In the genomic region with DNA sequence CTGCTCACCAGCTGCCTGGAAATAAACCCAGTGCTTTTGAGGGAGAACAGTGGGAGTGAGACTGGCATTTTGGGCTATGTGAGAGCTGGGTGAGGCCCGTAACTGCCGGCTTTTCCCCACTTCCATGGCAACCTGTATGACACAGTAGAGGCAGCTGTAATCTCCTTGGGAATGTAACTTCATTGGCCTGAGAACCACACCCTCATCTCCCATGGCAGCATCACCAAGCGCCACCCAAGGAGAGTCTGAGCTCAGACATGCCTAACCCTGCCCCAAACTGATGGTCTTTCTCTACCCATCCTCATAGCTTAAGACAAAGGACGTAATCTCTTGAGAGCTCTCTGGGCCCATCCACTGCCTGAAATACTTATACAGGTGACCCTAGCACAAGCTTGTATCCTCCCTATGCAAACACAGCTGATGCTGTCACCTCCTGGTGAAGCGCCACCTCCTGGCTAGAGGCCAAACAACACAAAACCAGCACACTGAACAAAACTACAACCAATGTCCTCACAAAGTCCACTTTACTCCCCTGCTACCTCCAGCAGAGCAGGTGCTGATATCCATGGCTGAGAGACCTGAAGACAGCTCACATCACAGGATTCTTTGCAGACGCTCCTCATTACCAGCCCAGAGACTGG, we compare ENCODE assay signal across 7 cellular contexts.
DNase-seq lines count a peak whose midpoint lies in the region; ATAC-seq, FAIRE-seq and TF ChIP-seq lines count a peak whose summit lies in the region.

No MANE protein-coding gene starts in this region.

- H3K4me1 ChIP-seq in mesendoderm (ENCODE audit: control insufficient read depth, low read depth, low read length): no peaks in the 10 kb centered on the region

- peak; percentile 48 for TF ChIP-seq CTCF in VCaP (conservative IDR thresholded peaks at IDR 0.05)

- peak; percentile 81 for FAIRE-seq in GM12891 (lab: Jason Lieb, UNC)

- H2AK5ac ChIP-seq in mesendoderm (ENCODE audit: low read length): no peak overlapping the region

- H3K79me2 ChIP-seq in mesendoderm (ENCODE audit: control insufficient read depth, insufficient read depth, low read length): no peaks in the 10 kb centered on the region

- ATAC-seq in GM21360 (IDR thresholded peaks at IDR 0.05; ENCODE audit: unreplicated experiment): no peak

- no peak overlapping the region for H3K23ac ChIP-seq in mesendoderm (ENCODE audit: low read length)

- H3K27me3 ChIP-seq in mesendoderm (ENCODE audit: insufficient read depth, low read length, poor library complexity): no peaks in the 10 kb centered on the region

- no peak overlapping the region for H3K56ac ChIP-seq in mesendoderm (ENCODE audit: low read length)

- H2BK120ac ChIP-seq in mesendoderm (ENCODE audit: low read depth, low read length): no peak overlapping the region

- no peak overlapping the region for H4K5ac ChIP-seq in mesendoderm (ENCODE audit: low read length)

- H4K8ac ChIP-seq in mesendoderm (ENCODE audit: low read depth, low read length): no peak overlapping the region

- no peak overlapping the region for H3K18ac ChIP-seq in mesendoderm (ENCODE audit: low read length)

- peak; percentile 6 for DNase-seq in GM12891 (ENCODE audit: insufficient read length, low spot score)
- peak; percentile 9 to 15 for DNase-seq in Kasumi-1 (lab: John Stamatoyannopoulos, UW)
- DNase-seq in mesendoderm: peak; percentile 77
- DNase-seq in SK-N-DZ (ENCODE audit: low spot score): no peak
- no peak for DNase-seq in activated CD8-positive, alpha-beta memory T cell treated with anti-CD3 and anti-CD28 coated beads, Interleukin-2, amount 50 U/mL, for 4 hours

- H3K4me2 ChIP-seq in mesendoderm (ENCODE audit: low read length): no peak overlapping the region

- no peak overlapping the region for H3K4me3 ChIP-seq in mesendoderm (ENCODE audit: low read length)

- H3K4ac ChIP-seq in mesendoderm (ENCODE audit: low read depth, low read length): no peak overlapping the region

- WGBS in mesendoderm (ENCODE audit: extremely low coverage, insufficient coverage, low lambda C conversion rate): no CpG with 5 or more reads among the region's 6 CpGs

- H3K79me1 ChIP-seq in mesendoderm (ENCODE audit: low read length): no peaks in the 10 kb centered on the region

- H3K36me3 ChIP-seq in mesendoderm (ENCODE audit: control insufficient read depth, insufficient read depth, low read length): no peaks in the 10 kb centered on the region

- TF ChIP-seq POLR2A in GM12891 (IDR thresholded peaks at IDR 0.05; ENCODE audit: low read depth, low read length): no peak

- no peak overlapping the region for H2BK15ac ChIP-seq in mesendoderm (replicated peaks; ENCODE audit: low read depth)

- no peak overlapping the region for H2BK5ac ChIP-seq in mesendoderm (ENCODE audit: low read length)

- H3K27ac ChIP-seq in VCaP (no peak overlapping the region), mesendoderm (ENCODE audit: low read depth, low read length) (no peak overlapping the region)

- no peak overlapping the region for H3K9ac ChIP-seq in mesendoderm (ENCODE audit: low read length)

TF ChIP-seq in GM12891, 5 proteins besides CTCF, POLR2A, EP300 and RAD21:
- TF ChIP-seq SPI1 (IDR thresholded peaks at IDR 0.05; ENCODE audit: low read depth, low read length): no peak

Comparison
In these comparisons a context has a peak if more than half of its experiments do, and no peak if none do; other contexts are left out.
1. DNase-seq: peak in GM12891 (single experiment), Kasumi-1 (2 of 2) and mesendoderm (single experiment); none in SK-N-DZ (single experiment) and activated CD8-positive, alpha-beta memory T cell treated with anti-CD3 and anti-CD28 coated beads, Interleukin-2, amount 50 U/mL, for 4 hours (single experiment).